In the genomic region with DNA sequence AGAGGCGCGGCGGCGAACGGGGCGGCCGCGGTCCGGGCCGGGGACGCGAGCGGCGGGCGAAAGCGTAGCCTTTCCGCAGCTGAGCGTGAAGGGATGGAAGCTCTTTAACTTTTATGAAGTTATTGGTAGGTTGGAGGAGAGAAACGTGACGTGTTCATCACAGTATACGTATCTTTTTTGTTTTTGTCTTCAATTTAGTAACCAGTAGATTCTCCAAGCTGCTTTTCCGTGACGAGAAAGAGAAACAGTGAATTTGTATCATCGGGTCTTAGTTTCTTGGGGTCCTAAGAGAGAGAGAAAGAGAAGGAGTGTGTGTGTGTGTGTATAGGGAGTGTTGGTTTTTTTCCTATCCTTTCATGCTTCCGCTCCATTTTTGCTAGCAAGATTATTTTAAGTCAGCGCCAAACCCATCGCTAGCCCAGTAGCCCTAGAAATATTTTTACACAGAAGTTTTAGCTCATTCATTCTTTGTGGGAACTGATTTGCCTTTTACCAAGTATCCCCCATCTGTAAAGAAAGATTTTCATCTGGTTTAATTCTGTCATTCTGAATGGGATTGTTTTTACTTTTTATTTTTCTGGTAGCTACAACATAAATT, we compare ENCODE assay signal across 8 cellular contexts. TPM values are rescaled to one million over a fixed set of nuclear protein-coding genes. Genes with fewer than 3 reads are reported as not detected.
DNase-seq lines count a peak whose midpoint lies in the region; ATAC-seq and TF ChIP-seq lines count a peak whose summit lies in the region.

No MANE protein-coding gene starts in this region.

- CTCF ChIA-PET in Calu3 (lab: Charles Lee), result no interaction called here

- ATAC-seq in effector memory CD8-positive, alpha-beta T cell (replicated peaks), result no peak

- H3K36me3 ChIP-seq in MM.1S (replicated peaks; ENCODE audit: insufficient read depth, low read length) (no peaks in the 10 kb centered on the region), neutrophil (peaks cover 6% of the 10 kb centered on the region)

- peaks cover 79% of the 10 kb centered on the region for H3K79me2 ChIP-seq in MM.1S (ENCODE audit: low read length)

- 0 out of 2 replicates have a peak, but pooled peaks cover 2% of the 10 kb centered on the region for H3F3A ChIP-seq in MM.1S (ENCODE audit: insufficient read depth, low read length)

- H3K9me2 ChIP-seq in MM.1S (replicated peaks; ENCODE audit: insufficient read depth, low read length), result no peaks in the 10 kb centered on the region

- H2AFZ ChIP-seq in MM.1S (ENCODE audit: low read length), result no peak overlapping the region

- H3K4me3 Mint-ChIP-seq in Calu3 (ENCODE audit: low read depth, unreplicated experiment), result peak overlapping the region; percentile 74
- peak overlapping the region; percentile 73 to 89 for H3K4me3 Mint-ChIP-seq in effector memory CD8-positive, alpha-beta T cell

- H3K27me3 ChIP-seq in MM.1S (replicated peaks; ENCODE audit: insufficient read depth, low read length) (no peaks in the 10 kb centered on the region), neutrophil (no peaks in the 10 kb centered on the region)

- no peaks in the 10 kb centered on the region for H3K27me3 Mint-ChIP-seq in Calu3 (ENCODE audit: unreplicated experiment)
- no peaks in the 10 kb centered on the region for H3K27me3 Mint-ChIP-seq in effector memory CD8-positive, alpha-beta T cell

- intact Hi-C loops in Calu3 (cut with micrococcal nuclease; ENCODE audit: unreplicated experiment), result no loop called here

- peak overlapping the region; percentile 40 for H3K27ac Mint-ChIP-seq in Calu3 (ENCODE audit: unreplicated experiment)
- peak overlapping the region; percentile 58 to 90 for H3K27ac Mint-ChIP-seq in effector memory CD8-positive, alpha-beta T cell

- DNase-seq in Calu3 (no peak), MM.1S (no peak), SHP77 treated with DMSO at 0.1 percent for 48 hours (lab: John Stamatoyannopoulos, UW) (no peak), 8988T (no peak), NCI-H446 (lab: John Stamatoyannopoulos, UW) (no peak), NCI-H2227 (lab: John Stamatoyannopoulos, UW; ENCODE audit: unreplicated experiment) (no peak)
- peak in 1 of 3 experiments; percentile 25 for DNase-seq in effector memory CD8-positive, alpha-beta T cell

- peak overlapping the region; percentile 68 for H3K4me2 ChIP-seq in MM.1S (ENCODE audit: low read depth, low read length)

- H3K9ac ChIP-seq in MM.1S (ENCODE audit: low read length), result peak overlapping the region; percentile 93

- H3K36me3 Mint-ChIP-seq in Calu3 (ENCODE audit: insufficient read depth, unreplicated experiment), result peaks cover 71% of the 10 kb centered on the region
- peaks cover 27% of the 10 kb centered on the region for H3K36me3 Mint-ChIP-seq in effector memory CD8-positive, alpha-beta T cell (ENCODE audit: insufficient read depth)

- TF ChIP-seq CTCF in Calu3 (IDR thresholded peaks at IDR 0.05; ENCODE audit: unreplicated experiment) (no peak), MM.1S (IDR thresholded peaks at IDR 0.05; ENCODE audit: low read length) (no peak), neutrophil (IDR thresholded peaks at IDR 0.05) (no peak)

- peaks cover 33% of the 10 kb centered on the region for H3K4me1 Mint-ChIP-seq in Calu3 (ENCODE audit: low read depth, unreplicated experiment)
- H3K4me1 Mint-ChIP-seq in effector memory CD8-positive, alpha-beta T cell (ENCODE audit: low read depth in 2 of 2), result peaks cover 45% of the 10 kb centered on the region in 2 donors

- BruUV-seq in Calu3 (replicated peaks; lab: Mats Ljungman, UMichigan), result no TSS peak

- no peaks in the 10 kb centered on the region for H3K9me3 ChIP-seq in MM.1S (replicated peaks; ENCODE audit: insufficient read depth, low read length)
- H3K9me3 ChIP-seq in neutrophil, result no peaks in the 10 kb centered on the region

- peaks cover 16% of the 10 kb centered on the region for H3K4me1 ChIP-seq in MM.1S (ENCODE audit: low read length)
- H3K4me1 ChIP-seq in neutrophil (ENCODE audit: control insufficient read depth in 1 of 2, insufficient read depth in 1 of 2, low read depth in 1 of 2, low read length in 1 of 2), result peaks cover 22 to 26% of the 10 kb centered on the region in 2 experiments

- no peaks in the 10 kb centered on the region for H3K9me3 Mint-ChIP-seq in Calu3 (ENCODE audit: low read depth, unreplicated experiment)
- no peaks in the 10 kb centered on the region for H3K9me3 Mint-ChIP-seq in effector memory CD8-positive, alpha-beta T cell

- H3K4me3 ChIP-seq in MM.1S (ENCODE audit: low read length) (peak overlapping the region; percentile 87), neutrophil (ENCODE audit: low read depth in 1 of 2, low read length in 1 of 2) (peak overlapping the region; percentile 92 to 98)

- no peaks in the 10 kb centered on the region for H4K20me1 ChIP-seq in MM.1S (ENCODE audit: insufficient read depth, low read length)

- H3K27ac ChIP-seq in MM.1S (ENCODE audit: low read length) (no peak overlapping the region), neutrophil (peak overlapping the region; percentile 96)

RNA-seq across cellular contexts. Expression of a gene that starts 0.7 kb away (rescaled TPM):
- 93.0 and 95.3 TPM in 2 replicates for total RNA-seq in Calu3 (2022)

RNA-seq across cellular contexts. Expression of a gene that starts 1.2 kb away (rescaled TPM):
- 53.6 and 57.5 TPM in 2 replicates for total RNA-seq in Calu3 (2022)

RNA-seq across cellular contexts. Expression of a gene that starts 48.5 kb away (rescaled TPM):
- 67.6 and 80.7 TPM in 2 replicates for total RNA-seq in Calu3 (2022)
